In the genomic region with DNA sequence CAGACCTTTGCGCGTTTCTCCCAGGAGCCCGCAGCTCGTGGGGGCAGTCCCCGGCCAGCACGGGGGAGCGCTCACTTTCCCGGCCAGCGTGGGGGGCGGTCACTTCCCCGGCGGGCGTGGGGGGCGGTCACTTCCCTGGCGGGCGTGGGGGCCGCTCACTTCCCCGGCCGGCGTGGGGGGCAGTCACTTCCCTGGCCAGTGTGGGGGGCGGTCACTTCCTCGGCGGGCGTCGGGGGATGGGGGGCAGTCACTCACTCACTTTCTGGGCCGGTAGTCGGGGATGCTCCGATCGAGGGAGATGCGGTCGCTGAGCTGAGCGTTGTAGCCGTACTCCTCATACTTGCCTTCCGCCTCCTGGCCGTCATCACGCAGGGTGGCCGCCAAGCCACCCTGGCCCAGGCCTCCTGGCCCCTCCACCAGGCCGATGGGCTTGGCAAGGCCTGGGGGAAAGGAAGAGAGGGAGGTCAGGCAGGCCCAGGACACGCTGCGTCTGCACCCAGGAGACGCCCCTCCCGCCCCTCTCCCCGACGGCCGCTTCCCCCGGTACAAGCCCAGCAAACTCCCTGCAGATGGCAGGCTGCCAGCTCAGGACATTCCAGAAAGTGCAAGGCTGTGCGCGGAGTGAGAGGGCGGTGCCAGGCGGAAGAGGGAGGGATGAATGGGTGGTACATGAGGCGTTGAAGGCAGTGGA, we compare ENCODE assay signal across 9 cellular contexts. TPM values are rescaled to one million over a fixed set of nuclear protein-coding genes. Genes with fewer than 3 reads are reported as not detected.
DNase-seq lines count a peak whose midpoint lies in the region; ATAC-seq and TF ChIP-seq lines count a peak whose summit lies in the region.
"Had no signal": no experiment of that assay in that cellular context is flagged by ENCODE, and none has a peak within 500 bp of the region (broad histone marks: within the 10 kb centered on the region; RNA-seq: fewer than 3 reads in every experiment).

No MANE protein-coding gene starts in this region.

- H3K4me1 ChIP-seq in A673 (ENCODE audit: insufficient read depth, low read length, poor library complexity, severe bottlenecking) = no peaks in the 10 kb centered on the region
- peaks cover 0 to 5% of the 10 kb centered on the region in 2 donors for H3K4me1 ChIP-seq in lung (ENCODE audit: control insufficient read depth in 2 of 2, insufficient read depth in 2 of 2, low read length in 2 of 2)

- POLR2A ChIA-PET in A673 (lab: Charles Lee; ENCODE audit: low non-redundant PET) = no interaction called here

- no peak for TF ChIP-seq CTCF in A673 (conservative IDR thresholded peaks at IDR 0.05; ENCODE audit: low read depth, low read length)
- TF ChIP-seq CTCF in choroid plexus epithelial cell (conservative IDR thresholded peaks at IDR 0.05; ENCODE audit: low read depth, low read length) = no peak
- no peak for TF ChIP-seq CTCF in lung (IDR thresholded peaks at IDR 0.05; ENCODE audit: control extremely low read depth, extremely low read depth)

- intact Hi-C loops in A673 (cut with micrococcal nuclease; ENCODE audit: unreplicated experiment) = no loop called here

- TF ChIP-seq RAD21 in Ishikawa (IDR thresholded peaks at IDR 0.05; ENCODE audit: low read depth) = no peak

- CTCF ChIA-PET in A673 (lab: Charles Lee) = no interaction called here

- H3K9me3 ChIP-seq in A673 (ENCODE audit: low read depth, low read length, poor library complexity, severe bottlenecking) (no peaks in the 10 kb centered on the region), lung (ENCODE audit: control insufficient read depth in 2 of 2, insufficient read depth in 1 of 2, low read length in 1 of 2) (peaks cover 0 to 5% of the 10 kb centered on the region in 2 donors)

- H3K36me3 ChIP-seq in A673 (ENCODE audit: insufficient read depth, low read length, poor library complexity, severe bottlenecking) (no peaks in the 10 kb centered on the region), lung (ENCODE audit: control insufficient read depth in 2 of 2, insufficient read depth in 2 of 2, low read length in 2 of 2) (no peaks in the 10 kb centered on the region)

- TF ChIP-seq POLR2A in GM18505 (IDR thresholded peaks at IDR 0.05; ENCODE audit: borderline replicate concordance, extremely low read depth, insufficient read depth, insufficient read length) = no peak

- TF ChIP-seq EP300 in Ishikawa (IDR thresholded peaks at IDR 0.05; ENCODE audit: borderline replicate concordance) = no peak

- H3K27ac ChIP-seq in A673 (ENCODE audit: low read depth, low read length, poor library complexity, severe bottlenecking) (no peak overlapping the region), lung (ENCODE audit: low read depth in 1 of 2, low read length in 1 of 2) (no peak overlapping the region)

- BruUV-seq in A673 (replicated peaks; lab: Mats Ljungman, UMichigan) = no TSS peak

- 6 to 7% methylated on average over 50 to 51 of the region's 51 CpGs for WGBS in lung, 2 donors

- H3K4me3 ChIP-seq in A673 (ENCODE audit: low read depth, low read length, poor library complexity, severe bottlenecking) (no peak overlapping the region), choroid plexus epithelial cell (ENCODE audit: low read depth, low read length) (peak overlapping the region; percentile 40), lung (no peak overlapping the region)

- H3K27me3 ChIP-seq in A673 (replicated peaks; ENCODE audit: insufficient read depth, low read depth, low read length, poor library complexity) (no peaks in the 10 kb centered on the region), lung (ENCODE audit: control insufficient read depth, insufficient read depth) (peaks cover 1% of the 10 kb centered on the region)

- DNase-seq in A673 (ENCODE audit: low spot score) (peak; percentile 65), choroid plexus epithelial cell (ENCODE audit: low read depth) (peak; percentile 84), lung (ENCODE audit: low spot score) (peak; percentile 58), activated gamma-delta T cell treated with Interleukin-2 at 50 U/mL for 16 hours (no peak), iPS-NIHi7 (ENCODE audit: extremely low spot score) (no peak)

- no peak for ATAC-seq in lung (ENCODE audit: insufficient read depth, low FRiP score)
- no peak for ATAC-seq in GM18505 (IDR thresholded peaks at IDR 0.05; ENCODE audit: unreplicated experiment)
- no peak for ATAC-seq in HG03196 (IDR thresholded peaks at IDR 0.05; ENCODE audit: unreplicated experiment)
- ATAC-seq: activated T-helper 17 cell treated with anti-CD3 and anti-CD28 coated beads, Interleukin-2, amount 50 U/mL, for 72 hours had no signal

TF ChIP-seq in Ishikawa, 13 proteins besides CTCF, POLR2A, EP300 and RAD21:
- TF ChIP-seq TCF12 (IDR thresholded peaks at IDR 0.05; ENCODE audit: low read depth) (no peak), NFIC (IDR thresholded peaks at IDR 0.05) (peak; percentile 70), YY1 (IDR thresholded peaks at IDR 0.05; ENCODE audit: low read depth) (no peak), USF1 (IDR thresholded peaks at IDR 0.05) (no peak), TAF1 (IDR thresholded peaks at IDR 0.05; ENCODE audit: low read depth) (no peak), CEBPB (IDR thresholded peaks at IDR 0.05) (no peak), TEAD4 (IDR thresholded peaks at IDR 0.05) (peak; percentile 51; the same call in 1 of the 2 replicates), EGR1 (IDR thresholded peaks at IDR 0.05) (no peak), CREB1 (IDR thresholded peaks at IDR 0.05; ENCODE audit: low read depth) (no peak), ZBTB7A (IDR thresholded peaks at IDR 0.05; ENCODE audit: low read depth) (no peak), FOXM1 (IDR thresholded peaks at IDR 0.05; ENCODE audit: borderline replicate concordance, low read depth) (no peak)
- TF ChIP-seq, protein P1, sequence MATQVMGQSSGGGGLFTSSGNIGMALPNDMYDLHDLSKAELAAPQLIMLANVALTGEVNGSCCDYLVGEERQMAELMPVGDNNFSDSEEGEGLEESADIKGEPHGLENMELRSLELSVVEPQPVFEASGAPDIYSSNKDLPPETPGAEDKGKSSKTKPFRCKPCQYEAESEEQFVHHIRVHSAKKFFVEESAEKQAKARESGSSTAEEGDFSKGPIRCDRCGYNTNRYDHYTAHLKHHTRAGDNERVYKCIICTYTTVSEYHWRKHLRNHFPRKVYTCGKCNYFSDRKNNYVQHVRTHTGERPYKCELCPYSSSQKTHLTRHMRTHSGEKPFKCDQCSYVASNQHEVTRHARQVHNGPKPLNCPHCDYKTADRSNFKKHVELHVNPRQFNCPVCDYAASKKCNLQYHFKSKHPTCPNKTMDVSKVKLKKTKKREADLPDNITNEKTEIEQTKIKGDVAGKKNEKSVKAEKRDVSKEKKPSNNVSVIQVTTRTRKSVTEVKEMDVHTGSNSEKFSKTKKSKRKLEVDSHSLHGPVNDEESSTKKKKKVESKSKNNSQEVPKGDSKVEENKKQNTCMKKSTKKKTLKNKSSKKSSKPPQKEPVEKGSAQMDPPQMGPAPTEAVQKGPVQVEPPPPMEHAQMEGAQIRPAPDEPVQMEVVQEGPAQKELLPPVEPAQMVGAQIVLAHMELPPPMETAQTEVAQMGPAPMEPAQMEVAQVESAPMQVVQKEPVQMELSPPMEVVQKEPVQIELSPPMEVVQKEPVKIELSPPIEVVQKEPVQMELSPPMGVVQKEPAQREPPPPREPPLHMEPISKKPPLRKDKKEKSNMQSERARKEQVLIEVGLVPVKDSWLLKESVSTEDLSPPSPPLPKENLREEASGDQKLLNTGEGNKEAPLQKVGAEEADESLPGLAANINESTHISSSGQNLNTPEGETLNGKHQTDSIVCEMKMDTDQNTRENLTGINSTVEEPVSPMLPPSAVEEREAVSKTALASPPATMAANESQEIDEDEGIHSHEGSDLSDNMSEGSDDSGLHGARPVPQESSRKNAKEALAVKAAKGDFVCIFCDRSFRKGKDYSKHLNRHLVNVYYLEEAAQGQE (IDR thresholded peaks at IDR 0.05; ENCODE audit: low read depth) = no peak
- TF ChIP-seq, protein P2, sequence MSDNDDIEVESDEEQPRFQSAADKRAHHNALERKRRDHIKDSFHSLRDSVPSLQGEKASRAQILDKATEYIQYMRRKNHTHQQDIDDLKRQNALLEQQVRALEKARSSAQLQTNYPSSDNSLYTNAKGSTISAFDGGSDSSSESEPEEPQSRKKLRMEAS (IDR thresholded peaks at IDR 0.05) = 0 out of 2 replicates have a peak, but pooled peaks have one; percentile 42
TF ChIP-seq in Ishikawa: peak in this region for 3.

RNA-seq across cellular contexts. Expression of gene GALNT9, which starts 43.3 kb away (rescaled TPM):
- total RNA-seq in A673 (2021) (3.9 and 7.4 TPM in 2 replicates), lung (1 to 10 TPM in 1 of 2 donors, under 1 TPM in 1; 0.21 to 1.4 TPM)
- polyA plus RNA-seq in lung = 1 to 10 TPM in 1 of 2 donors, under 1 TPM in 1; 0.13 to 1.7 TPM

Comparison
In these comparisons a context has a peak if more than half of its experiments do, and no peak if none do; other contexts are left out.
1. DNase-seq: peak in A673 (single experiment), choroid plexus epithelial cell (single experiment) and lung (single experiment); none in activated gamma-delta T cell treated with Interleukin-2 at 50 U/mL for 16 hours (single experiment) and iPS-NIHi7 (single experiment).